Comparison of ENCODE assay signal across 8 cellular contexts in the genomic region with DNA sequence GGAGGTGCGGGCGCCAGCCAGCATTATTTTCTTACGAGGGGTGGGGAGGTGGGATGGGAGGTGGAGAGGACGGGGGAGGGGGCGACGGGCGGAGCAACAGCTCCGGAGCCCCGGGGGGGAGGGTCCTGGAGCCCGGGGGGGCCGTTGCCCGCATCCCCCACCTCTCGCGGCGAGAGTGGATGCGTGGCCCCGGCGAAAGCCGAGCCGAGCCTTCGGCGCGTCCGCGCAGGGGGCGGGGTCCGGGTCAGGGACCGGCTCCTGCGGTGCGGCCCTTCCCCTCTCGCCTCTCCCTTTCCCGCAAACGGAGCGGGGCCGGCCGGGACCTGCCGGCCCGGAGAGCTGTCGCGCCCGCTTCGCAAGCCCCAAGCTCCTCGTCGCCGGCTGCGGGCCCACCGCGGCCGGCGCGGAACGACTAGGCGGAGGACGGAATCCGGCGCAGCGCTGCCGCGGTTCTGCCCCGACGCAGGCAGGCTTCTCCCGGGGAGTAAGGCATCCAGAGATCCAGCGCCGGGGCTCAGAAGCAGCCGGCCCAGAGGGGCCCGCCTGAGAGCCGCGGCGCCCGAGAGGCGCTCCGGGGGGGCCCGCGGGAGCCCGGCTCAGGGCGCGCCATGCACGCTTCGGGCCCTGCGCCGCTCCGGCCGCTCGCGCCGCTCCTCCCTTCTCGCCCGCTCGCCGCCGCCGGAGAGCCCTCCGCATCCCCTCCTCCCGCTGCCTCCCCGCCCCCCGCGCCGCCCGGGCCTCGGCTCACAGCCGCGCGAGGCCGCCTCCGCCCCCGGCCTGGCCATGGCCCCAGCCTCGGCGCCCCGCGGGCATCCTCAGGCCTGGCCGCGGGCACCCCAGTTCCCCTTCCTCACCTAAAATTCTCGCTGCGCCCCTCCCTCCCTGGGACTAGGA. TPM values are rescaled to one million over a fixed set of nuclear protein-coding genes. Genes with fewer than 3 reads are reported as not detected.
A peak's percentile ranks its signal among the peaks of the same experiment; 100 is the strongest.
DNase-seq lines count a peak whose midpoint lies in the region; ATAC-seq and TF ChIP-seq lines count a peak whose summit lies in the region.

No MANE protein-coding gene starts in this region.

- peaks cover 12% of the 10 kb centered on the region; the same call in 1 of the 2 replicates for H3K9me3 ChIP-seq in BLaER1

- no peaks in the 10 kb centered on the region for H4K20me1 ChIP-seq in BLaER1

- H3K9me3 Mint-ChIP-seq in immature natural killer cell: peaks cover 0 to 2% (median 0%) of the 10 kb centered on the region in 6 donors

- H3K27ac Mint-ChIP-seq in immature natural killer cell: no peak overlapping the region

- in situ Hi-C loops in brain microvascular endothelial cell (cut with HindIII; ENCODE audit: low pct_ligation_motif_present, low sequenced_read_pairs): no loop called here

- H3K36me3 ChIP-seq in BLaER1 (no peaks in the 10 kb centered on the region), brain microvascular endothelial cell (replicated peaks) (no peaks in the 10 kb centered on the region), kidney epithelial cell (ENCODE audit: control insufficient read depth, insufficient read depth, low read length) (no peaks in the 10 kb centered on the region)

- H3K36me3 Mint-ChIP-seq in immature natural killer cell: no peaks in the 10 kb centered on the region

- peaks cover 9 to 17% of the 10 kb centered on the region in 2 donors for H3K4me1 Mint-ChIP-seq in immature natural killer cell

- no peak for ATAC-seq in GM18868 (IDR thresholded peaks at IDR 0.05; ENCODE audit: unreplicated experiment)
- ATAC-seq in GM18858 (IDR thresholded peaks at IDR 0.05; ENCODE audit: unreplicated experiment): no peak

- H3K4me1 ChIP-seq in BLaER1: peaks cover 19% of the 10 kb centered on the region

- H3K27ac ChIP-seq in BLaER1: no peak overlapping the region
- H3K27ac ChIP-seq in brain microvascular endothelial cell: no peak overlapping the region

- peak overlapping the region; percentile 62 for H3K9ac ChIP-seq in BLaER1

- H3K27me3 Mint-ChIP-seq in immature natural killer cell (ENCODE audit: low read depth in 3 of 3): peaks cover 11 to 29% (median 27%) of the 10 kb centered on the region in 3 donors

- peak overlapping the region in 2 of 5 donors; percentile 67 to 71 for H3K4me3 Mint-ChIP-seq in immature natural killer cell

- TF ChIP-seq CTCF in HFF-Myc (IDR thresholded peaks at IDR 0.05; ENCODE audit: low read depth, low read length, missing control alignments): no peak
- no peak for TF ChIP-seq CTCF in brain microvascular endothelial cell (IDR thresholded peaks at IDR 0.05; ENCODE audit: low read depth, low read length, missing control alignments)
- no peak for TF ChIP-seq CTCF in kidney epithelial cell (IDR thresholded peaks at IDR 0.05; ENCODE audit: insufficient read depth, low read length, poor library complexity, severe bottlenecking)

- peak overlapping the region; percentile 100 for H3K4me2 ChIP-seq in BLaER1

- H3K4me3 ChIP-seq in BLaER1: peak overlapping the region; percentile 71
- H3K4me3 ChIP-seq in HFF-Myc (replicated peaks; ENCODE audit: low read depth, low read length): peak overlapping the region; percentile 38
- H3K4me3 ChIP-seq in brain microvascular endothelial cell (ENCODE audit: low read depth, low read length): peak overlapping the region; percentile 56
- peak overlapping the region; percentile 34 for H3K4me3 ChIP-seq in kidney epithelial cell (ENCODE audit: low read depth, low read length)

- DNase-seq in HFF-Myc (ENCODE audit: extremely low read depth, low read depth): no peak
- DNase-seq in brain microvascular endothelial cell: no peak
- no peak for DNase-seq in kidney epithelial cell (ENCODE audit: low read depth)
- peak; percentile 9 for DNase-seq in smooth muscle cell of the brain vasculature (ENCODE audit: low read depth, low spot score)
- no peak for DNase-seq in immature natural killer cell

- H3K27me3 ChIP-seq in BLaER1 (peaks cover 54% of the 10 kb centered on the region), brain microvascular endothelial cell (replicated peaks) (peaks cover 54% of the 10 kb centered on the region), kidney epithelial cell (ENCODE audit: control insufficient read depth, insufficient read depth, low read length) (peaks cover 59% of the 10 kb centered on the region)

RNA-seq across cellular contexts. Expression of gene ADCY5, which starts 0.4 kb away (rescaled TPM):
- total RNA-seq in kidney epithelial cell: 0.67 and 1.5 TPM in 2 replicates
- polyA plus RNA-seq in immature natural killer cell: under 1 TPM in 1 of 3 donors, not detected in 2; 0.03 TPM
